ENCODE assay signal across 14 cellular contexts in the genomic region with DNA sequence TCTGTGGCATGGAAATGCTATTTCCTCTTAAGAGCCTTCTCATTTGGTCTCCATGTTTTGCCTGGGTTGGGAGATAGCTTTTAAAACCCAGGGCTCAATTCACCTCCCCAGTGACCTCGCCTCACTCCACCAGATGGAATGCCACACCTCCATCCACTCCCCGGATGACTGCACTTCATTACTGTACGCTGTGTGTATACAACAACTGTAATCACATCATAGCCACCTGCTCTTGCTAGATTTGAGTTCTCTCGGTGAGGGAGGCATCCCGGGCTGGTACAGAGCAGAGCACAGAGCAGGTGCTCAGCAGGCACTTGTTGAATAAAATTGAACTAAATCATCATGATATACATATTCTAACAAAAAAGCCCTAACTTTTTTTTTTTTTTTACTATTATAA. TPM values are rescaled to one million over a fixed set of nuclear protein-coding genes. Genes with fewer than 3 reads are reported as not detected.
A peak's percentile ranks its signal among the peaks of the same experiment; 100 is the strongest.
DNase-seq lines count a peak whose midpoint lies in the region; ATAC-seq and TF ChIP-seq lines count a peak whose summit lies in the region.
"Had no signal": no experiment of that assay in that cellular context is flagged by ENCODE, and none has a peak within 500 bp of the region (broad histone marks: within the 10 kb centered on the region; RNA-seq: fewer than 3 reads in every experiment).

No MANE protein-coding gene starts in this region.

- H3K27ac ChIP-seq in smooth muscle cell (ENCODE audit: low read depth), result no peak overlapping the region
- H3K27ac ChIP-seq: epithelial cell of prostate, left ventricle myocardium inferior, skin epidermis had no signal

- no peaks in the 10 kb centered on the region for H3K36me3 ChIP-seq in kidney epithelial cell (ENCODE audit: control insufficient read depth, insufficient read depth, low read length)
- H3K36me3 ChIP-seq in smooth muscle cell (ENCODE audit: low read depth), result no peaks in the 10 kb centered on the region

- no peak overlapping the region for H3K4me3 ChIP-seq in kidney epithelial cell (ENCODE audit: low read depth, low read length)
- no peak overlapping the region for H3K4me3 ChIP-seq in smooth muscle cell
- H3K4me3 ChIP-seq: left ventricle myocardium inferior, MG63, skin epidermis had no signal

- no peak overlapping the region for H2AFZ ChIP-seq in smooth muscle cell (ENCODE audit: low read depth)

- WGBS in smooth muscle cell (ENCODE audit: low lambda C conversion rate), result 89% methylated on average over 5 of the region's 5 CpGs

- ATAC-seq in HG02885 (IDR thresholded peaks at IDR 0.05; ENCODE audit: poor library complexity, unreplicated experiment), result no peak

- no peaks in the 10 kb centered on the region for H3K27me3 ChIP-seq in kidney epithelial cell (ENCODE audit: control insufficient read depth, insufficient read depth, low read length)
- no peaks in the 10 kb centered on the region for H3K27me3 ChIP-seq in smooth muscle cell (ENCODE audit: low read depth)
- H3K27me3 ChIP-seq: MG63 had no signal

- no peak overlapping the region for H3K9ac ChIP-seq in smooth muscle cell (ENCODE audit: low read depth)

- H4K20me1 ChIP-seq in smooth muscle cell (ENCODE audit: low read depth), result no peaks in the 10 kb centered on the region

- no peaks in the 10 kb centered on the region for H3K79me2 ChIP-seq in smooth muscle cell (ENCODE audit: low read depth)

- TF ChIP-seq CTCF in kidney epithelial cell (IDR thresholded peaks at IDR 0.05; ENCODE audit: insufficient read depth, low read length, poor library complexity, severe bottlenecking) (no peak), smooth muscle cell (IDR thresholded peaks at IDR 0.05; ENCODE audit: borderline replicate concordance, insufficient read depth, poor library complexity, severe bottlenecking) (no peak)

- H3K4me2 ChIP-seq in smooth muscle cell, result no peak overlapping the region

- no peaks in the 10 kb centered on the region for H3K9me3 ChIP-seq in smooth muscle cell (replicated peaks; ENCODE audit: low read depth)
- H3K9me3 ChIP-seq: left ventricle myocardium inferior, MG63 had no signal

- peak; percentile 57 for DNase-seq in DMS153 treated with DMSO at 0.1 percent for 48 hours (lab: John Stamatoyannopoulos, UW; ENCODE audit: unreplicated experiment)
- peak; percentile 80 for DNase-seq in NCI-H2029 (lab: John Stamatoyannopoulos, UW)
- DNase-seq in NCI-H748 treated with DMSO at 0.1 percent for 48 hours (lab: John Stamatoyannopoulos, UW), result peak; percentile 54
- peak; percentile 55 for DNase-seq in kidney epithelial cell (ENCODE audit: low read depth)
- no peak for DNase-seq in smooth muscle cell (lab: John Stamatoyannopoulos, UW; ENCODE audit: unreplicated experiment)
- no peak for DNase-seq in Kasumi-1 (lab: John Stamatoyannopoulos, UW)
- DNase-seq in HuH-7.5 (ENCODE audit: low spot score), result no peak
- DNase-seq: left ventricle myocardium inferior, MG63, nephron progenitor cell had no signal

- no peaks in the 10 kb centered on the region for H3K4me1 ChIP-seq in smooth muscle cell (ENCODE audit: low read depth)

- H3F3A ChIP-seq in smooth muscle cell (ENCODE audit: low read depth), result no peaks in the 10 kb centered on the region

RNA-seq across cellular contexts. Expression of a gene that starts 26.0 kb away (rescaled TPM):
- total RNA-seq in kidney epithelial cell (23.2 and 26.5 TPM in 2 replicates), smooth muscle cell (30.5 and 33.3 TPM in 2 replicates)
- 15.1 and 20.2 TPM in 2 replicates for polyA plus RNA-seq in smooth muscle cell

RNA-seq across cellular contexts. Expression of a gene that starts 32.1 kb away (rescaled TPM):
- not detected in 2 replicates for total RNA-seq in kidney epithelial cell
- 0.09 and 0.36 TPM in 2 replicates for total RNA-seq in smooth muscle cell
- polyA plus RNA-seq in smooth muscle cell, result 0.25 and 2.3 TPM in 2 replicates
- total RNA-seq: B cell had no signal

RNA-seq across cellular contexts. Expression of a gene that starts 49.1 kb away (rescaled TPM):
- total RNA-seq in kidney epithelial cell (38.1 and 51.2 TPM in 2 replicates), smooth muscle cell (15.1 and 20.1 TPM in 2 replicates)
- 40.5 and 44.3 TPM in 2 replicates for polyA plus RNA-seq in smooth muscle cell

Comparison
In these comparisons a context has a peak if more than half of its experiments do, and no peak if none do; other contexts are left out.
1. DNase-seq: peak in DMS153 treated with DMSO at 0.1 percent for 48 hours (single experiment), NCI-H2029 (single experiment), NCI-H748 treated with DMSO at 0.1 percent for 48 hours (single experiment) and kidney epithelial cell (single experiment); none in smooth muscle cell (single experiment), Kasumi-1 (0 of 2) and HuH-7.5 (single experiment).